ENCODE assay signal across 11 cellular contexts in the genomic region with DNA sequence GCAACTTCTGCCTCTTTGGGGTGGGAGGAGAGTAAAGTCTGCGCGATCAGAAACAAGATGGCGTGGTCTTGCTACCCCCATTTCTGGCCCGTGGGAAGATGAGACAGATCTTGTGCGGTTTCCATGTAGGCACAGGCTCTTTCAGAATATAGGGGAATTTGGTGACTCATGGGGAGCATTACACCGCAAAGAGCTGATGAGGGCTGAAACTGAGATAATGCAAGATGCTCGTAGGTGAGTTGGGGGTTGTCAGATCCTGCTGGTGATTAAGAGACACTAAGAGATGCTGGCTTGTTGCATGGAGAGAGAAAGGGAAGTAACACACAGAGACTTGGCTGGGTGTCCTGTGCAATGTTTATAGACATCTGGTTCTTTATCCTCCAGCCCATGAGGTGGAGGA. TPM values are rescaled to one million over a fixed set of nuclear protein-coding genes. Genes with fewer than 3 reads are reported as not detected.
DNase-seq lines count a peak whose midpoint lies in the region; ATAC-seq and TF ChIP-seq lines count a peak whose summit lies in the region.
"Had no signal": no experiment of that assay in that cellular context is flagged by ENCODE, and none has a peak within 500 bp of the region (broad histone marks: within the 10 kb centered on the region; RNA-seq: fewer than 3 reads in every experiment).

No MANE protein-coding gene starts in this region.

- H3K27me3 ChIP-seq in naive thymus-derived CD4-positive, alpha-beta T cell (ENCODE audit: control insufficient read depth in 2 of 2, insufficient read depth in 2 of 2, low read length in 2 of 2), result no peaks in the 10 kb centered on the region
- H3K27me3 ChIP-seq: cardiac muscle cell had no signal

- peaks cover 16% of the 10 kb centered on the region for H3K9me3 Mint-ChIP-seq in activated CD8-positive, alpha-beta T cell treated with anti-CD3 and anti-CD28 coated beads for 36 hours
- peaks cover 10% of the 10 kb centered on the region for H3K9me3 Mint-ChIP-seq in activated CD8-positive, alpha-beta T cell treated with anti-CD3 and anti-CD28 coated beads, Interleukin-2, amount 10 ng/mL, durations not matched to agents 7 days and 5 days (ENCODE audit: insufficient read depth)
- H3K9me3 Mint-ChIP-seq in MCF 10A (ENCODE audit: unreplicated experiment), result no peaks in the 10 kb centered on the region
- H3K9me3 Mint-ChIP-seq in naive thymus-derived CD4-positive, alpha-beta T cell, result peaks cover 9 to 38% (median 14%) of the 10 kb centered on the region in 11 donors

- H3K36me3 ChIP-seq in naive thymus-derived CD4-positive, alpha-beta T cell (ENCODE audit: control insufficient read depth in 2 of 3, insufficient read depth in 3 of 3, low read length in 3 of 3), result no peaks in the 10 kb centered on the region
- H3K36me3 ChIP-seq: cardiac muscle cell had no signal

- H3K27ac ChIP-seq in naive thymus-derived CD4-positive, alpha-beta T cell (ENCODE audit: low read depth, low read length), result no peak overlapping the region
- H3K27ac ChIP-seq: cardiac muscle cell had no signal

- CTCF ChIA-PET in activated CD8-positive, alpha-beta T cell treated with anti-CD3 and anti-CD28 coated beads for 36 hours (lab: Charles Lee), result interaction anchor here (1.0 kb wide), 1 partner anchor 10 kb away, joined by 3 read pairs; no protein-coding TSS in a partner anchor
- CTCF ChIA-PET in activated CD8-positive, alpha-beta T cell treated with anti-CD3 and anti-CD28 coated beads, Interleukin-2, amount 10 ng/mL, durations not matched to agents 7 days and 5 days (lab: Charles Lee), result no interaction called here
- CTCF ChIA-PET in MCF 10A (lab: Yijun Ruan, JAX), result interaction anchor here (1.1 kb wide), 1 partner anchor 12 kb away, joined by 3 read pairs; no protein-coding TSS in a partner anchor
- CTCF ChIA-PET in naive thymus-derived CD4-positive, alpha-beta T cell (lab: Charles Lee), result no interaction called here

- ATAC-seq in activated CD8-positive, alpha-beta T cell treated with anti-CD3 and anti-CD28 coated beads for 36 hours, result peak; percentile 60
- ATAC-seq in activated CD8-positive, alpha-beta T cell treated with anti-CD3 and anti-CD28 coated beads, Interleukin-2, amount 10 ng/mL, durations not matched to agents 7 days and 5 days, result no peak
- peak; percentile 48 for ATAC-seq in HG03565 (IDR thresholded peaks at IDR 0.05; ENCODE audit: unreplicated experiment)
- no peak for ATAC-seq in naive thymus-derived CD4-positive, alpha-beta T cell

- H3K4me1 ChIP-seq in naive thymus-derived CD4-positive, alpha-beta T cell (ENCODE audit: control insufficient read depth in 2 of 2, insufficient read depth in 2 of 2, low read length in 2 of 2), result no peaks in the 10 kb centered on the region

- peaks cover 34% of the 10 kb centered on the region for H3K27me3 Mint-ChIP-seq in activated CD8-positive, alpha-beta T cell treated with anti-CD3 and anti-CD28 coated beads for 36 hours
- peaks cover 33% of the 10 kb centered on the region for H3K27me3 Mint-ChIP-seq in activated CD8-positive, alpha-beta T cell treated with anti-CD3 and anti-CD28 coated beads, Interleukin-2, amount 10 ng/mL, durations not matched to agents 7 days and 5 days (ENCODE audit: low read depth)
- no peaks in the 10 kb centered on the region for H3K27me3 Mint-ChIP-seq in MCF 10A (ENCODE audit: insufficient read depth, unreplicated experiment)
- peaks cover 36 to 49% (median 38%) of the 10 kb centered on the region in 5 donors for H3K27me3 Mint-ChIP-seq in naive thymus-derived CD4-positive, alpha-beta T cell

- peak; percentile 43 for DNase-seq in activated CD8-positive, alpha-beta T cell treated with anti-CD3 and anti-CD28 coated beads for 36 hours
- no peak for DNase-seq in activated CD8-positive, alpha-beta T cell treated with anti-CD3 and anti-CD28 coated beads, Interleukin-2, amount 10 ng/mL, durations not matched to agents 7 days and 5 days
- DNase-seq in MCF 10A (ENCODE audit: unreplicated experiment), result peak; percentile 67
- DNase-seq in retinal pigment epithelial cell (ENCODE audit: low read depth), result no peak
- no peak for DNase-seq in naive thymus-derived CD4-positive, alpha-beta T cell
- no peak for DNase-seq in T-helper 9 cell
- DNase-seq in occipital lobe (lab: John Stamatoyannopoulos, UW), result no peak
- DNase-seq: CD4-positive, CD25-positive, alpha-beta regulatory T cell had no signal

- peak overlapping the region; percentile 65 for H3K4me3 ChIP-seq in retinal pigment epithelial cell (ENCODE audit: low read length)
- H3K4me3 ChIP-seq in naive thymus-derived CD4-positive, alpha-beta T cell (ENCODE audit: low read length), result no peak overlapping the region

- H3K9me3 ChIP-seq in naive thymus-derived CD4-positive, alpha-beta T cell (ENCODE audit: control insufficient read depth in 2 of 3, low read length in 3 of 3), result peaks cover 0 to 9% (median 0%) of the 10 kb centered on the region in 3 experiments

- no peak overlapping the region for H3K27ac Mint-ChIP-seq in activated CD8-positive, alpha-beta T cell treated with anti-CD3 and anti-CD28 coated beads for 36 hours
- no peak overlapping the region for H3K27ac Mint-ChIP-seq in activated CD8-positive, alpha-beta T cell treated with anti-CD3 and anti-CD28 coated beads, Interleukin-2, amount 10 ng/mL, durations not matched to agents 7 days and 5 days
- peak overlapping the region; percentile 79 for H3K27ac Mint-ChIP-seq in MCF 10A (ENCODE audit: low read depth, unreplicated experiment)
- peak overlapping the region in 1 of 9 donors; percentile 34 for H3K27ac Mint-ChIP-seq in naive thymus-derived CD4-positive, alpha-beta T cell
- H3K27ac Mint-ChIP-seq: CD4-positive, CD25-positive, alpha-beta regulatory T cell; IgD-negative memory B cell had no signal

- TF ChIP-seq CTCF in activated CD8-positive, alpha-beta T cell treated with anti-CD3 and anti-CD28 coated beads for 36 hours (IDR thresholded peaks at IDR 0.05), result no peak
- TF ChIP-seq CTCF in MCF 10A (IDR thresholded peaks at IDR 0.05; ENCODE audit: unreplicated experiment), result no peak
- no peak for TF ChIP-seq CTCF in retinal pigment epithelial cell (conservative IDR thresholded peaks at IDR 0.05; ENCODE audit: low read depth, low read length)

- H3K4me3 Mint-ChIP-seq in activated CD8-positive, alpha-beta T cell treated with anti-CD3 and anti-CD28 coated beads for 36 hours, result peak overlapping the region; percentile 68
- no peak overlapping the region for H3K4me3 Mint-ChIP-seq in activated CD8-positive, alpha-beta T cell treated with anti-CD3 and anti-CD28 coated beads, Interleukin-2, amount 10 ng/mL, durations not matched to agents 7 days and 5 days
- H3K4me3 Mint-ChIP-seq in MCF 10A (ENCODE audit: unreplicated experiment), result peak overlapping the region; percentile 74
- no peak overlapping the region for H3K4me3 Mint-ChIP-seq in naive thymus-derived CD4-positive, alpha-beta T cell

- POLR2A ChIA-PET in activated CD8-positive, alpha-beta T cell treated with anti-CD3 and anti-CD28 coated beads for 36 hours (lab: Charles Lee), result no interaction called here
- POLR2A ChIA-PET in activated CD8-positive, alpha-beta T cell treated with anti-CD3 and anti-CD28 coated beads, Interleukin-2, amount 10 ng/mL, durations not matched to agents 7 days and 5 days (lab: Charles Lee), result no interaction called here
- POLR2A ChIA-PET in MCF 10A (lab: Yijun Ruan, JAX), result no interaction called here
- POLR2A ChIA-PET in naive thymus-derived CD4-positive, alpha-beta T cell (lab: Charles Lee), result no interaction called here

- peaks cover 15% of the 10 kb centered on the region for H3K4me1 Mint-ChIP-seq in activated CD8-positive, alpha-beta T cell treated with anti-CD3 and anti-CD28 coated beads for 36 hours (ENCODE audit: low read depth)
- peaks cover under 1% of the 10 kb centered on the region for H3K4me1 Mint-ChIP-seq in activated CD8-positive, alpha-beta T cell treated with anti-CD3 and anti-CD28 coated beads, Interleukin-2, amount 10 ng/mL, durations not matched to agents 7 days and 5 days (ENCODE audit: low read depth)
- peaks cover 35% of the 10 kb centered on the region for H3K4me1 Mint-ChIP-seq in MCF 10A (ENCODE audit: insufficient read depth, unreplicated experiment)
- peaks cover 0 to 12% (median 8%) of the 10 kb centered on the region in 7 donors for H3K4me1 Mint-ChIP-seq in naive thymus-derived CD4-positive, alpha-beta T cell

- TSS peak; percentile 39 for BruUV-seq in MCF 10A (replicated peaks; lab: Mats Ljungman, UMichigan)

- intact Hi-C loops in activated CD8-positive, alpha-beta T cell treated with anti-CD3 and anti-CD28 coated beads for 36 hours (cut with micrococcal nuclease), result no loop called here
- intact Hi-C loops in MCF 10A (cut with micrococcal nuclease), result loop anchor here (1.0 to 10.0 kb wide), 3 partner anchors 46 to 720 kb away; partner anchors contain the start of gene STK32B
- intact Hi-C loops in naive thymus-derived CD4-positive, alpha-beta T cell (cut with micrococcal nuclease), result no loop called here

- no peaks in the 10 kb centered on the region for H3K36me3 Mint-ChIP-seq in activated CD8-positive, alpha-beta T cell treated with anti-CD3 and anti-CD28 coated beads for 36 hours (ENCODE audit: low read depth)
- H3K36me3 Mint-ChIP-seq in activated CD8-positive, alpha-beta T cell treated with anti-CD3 and anti-CD28 coated beads, Interleukin-2, amount 10 ng/mL, durations not matched to agents 7 days and 5 days (ENCODE audit: low read depth), result peaks cover under 1% of the 10 kb centered on the region
- H3K36me3 Mint-ChIP-seq in MCF 10A (ENCODE audit: insufficient read depth, unreplicated experiment), result peaks cover 18% of the 10 kb centered on the region
- H3K36me3 Mint-ChIP-seq in naive thymus-derived CD4-positive, alpha-beta T cell, result peaks cover 0 to 11% (median 1%) of the 10 kb centered on the region in 5 donors
- H3K36me3 Mint-ChIP-seq: IgD-negative memory B cell had no signal

RNA-seq across cellular contexts. Expression of gene EVC, which starts 1.5 kb away (rescaled TPM):
- 1 to 10 TPM; 2.0 to 2.5 TPM for total RNA-seq in activated CD8-positive, alpha-beta T cell treated with anti-CD3 and anti-CD28 coated beads for 36 hours
- 1 to 10 TPM; 1.7 to 1.9 TPM for total RNA-seq in activated CD8-positive, alpha-beta T cell treated with anti-CD3 and anti-CD28 coated beads, Interleukin-2, amount 10 ng/mL, durations not matched to agents 7 days and 5 days
- total RNA-seq in MCF 10A (2022), result 29.0 and 29.3 TPM in 2 replicates
- total RNA-seq in naive thymus-derived CD4-positive, alpha-beta T cell, result 1 to 10 TPM in 1 of 5 experiments, under 1 TPM in 4; 0.37 to 1.5 (median 0.68) TPM
- polyA plus RNA-seq in naive thymus-derived CD4-positive, alpha-beta T cell, result not detected
- total RNA-seq in occipital lobe, result 5.1 TPM

RNA-seq across cellular contexts. Expression of gene EVC2, which starts 4.2 kb away (rescaled TPM):
- 1 to 10 TPM in 1 of 2 experiments, under 1 TPM in 1; 0.83 to 1.3 TPM for total RNA-seq in activated CD8-positive, alpha-beta T cell treated with anti-CD3 and anti-CD28 coated beads for 36 hours
- total RNA-seq in activated CD8-positive, alpha-beta T cell treated with anti-CD3 and anti-CD28 coated beads, Interleukin-2, amount 10 ng/mL, durations not matched to agents 7 days and 5 days, result 1 to 10 TPM; 1.1 to 1.3 TPM
- total RNA-seq in MCF 10A (2022) (5.5 and 6.0 TPM in 2 replicates), occipital lobe (2.5 TPM)
- total RNA-seq in naive thymus-derived CD4-positive, alpha-beta T cell, result under 1 TPM; 0.22 to 0.98 (median 0.39) TPM
- polyA plus RNA-seq in naive thymus-derived CD4-positive, alpha-beta T cell, result under 1 TPM in 1 of 2 donors, not detected in 1; 0.09 TPM

Comparison
In these comparisons a context has a peak if more than half of its experiments do, and no peak if none do; other contexts are left out.
1. ATAC-seq: peak in activated CD8-positive, alpha-beta T cell treated with anti-CD3 and anti-CD28 coated beads for 36 hours (single experiment) and HG03565 (single experiment); none in activated CD8-positive, alpha-beta T cell treated with anti-CD3 and anti-CD28 coated beads, Interleukin-2, amount 10 ng/mL, durations not matched to agents 7 days and 5 days (single experiment) and naive thymus-derived CD4-positive, alpha-beta T cell (single experiment).
2. DNase-seq: peak in activated CD8-positive, alpha-beta T cell treated with anti-CD3 and anti-CD28 coated beads for 36 hours (single experiment) and MCF 10A (single experiment); none in activated CD8-positive, alpha-beta T cell treated with anti-CD3 and anti-CD28 coated beads, Interleukin-2, amount 10 ng/mL, durations not matched to agents 7 days and 5 days (single experiment), retinal pigment epithelial cell (single experiment), naive thymus-derived CD4-positive, alpha-beta T cell (0 of 9), T-helper 9 cell (single experiment) and occipital lobe (single experiment).
3. H3K4me3 Mint-ChIP-seq: peak in activated CD8-positive, alpha-beta T cell treated with anti-CD3 and anti-CD28 coated beads for 36 hours (single experiment) and MCF 10A (single experiment); none in activated CD8-positive, alpha-beta T cell treated with anti-CD3 and anti-CD28 coated beads, Interleukin-2, amount 10 ng/mL, durations not matched to agents 7 days and 5 days (single experiment) and naive thymus-derived CD4-positive, alpha-beta T cell (0 of 10).
4. CTCF ChIA-PET loops: an anchor here in activated CD8-positive, alpha-beta T cell treated with anti-CD3 and anti-CD28 coated beads for 36 hours (1.0 kb wide) and MCF 10A (1.1 kb wide); none called in activated CD8-positive, alpha-beta T cell treated with anti-CD3 and anti-CD28 coated beads, Interleukin-2, amount 10 ng/mL, durations not matched to agents 7 days and 5 days and naive thymus-derived CD4-positive, alpha-beta T cell.